Comparison of ENCODE assay signal across 18 cellular contexts in genomic region chr13:44432595-44432994, GRCh38. TPM values are rescaled to one million over a fixed set of nuclear protein-coding genes. Genes with fewer than 3 reads are reported as not detected.
A peak's percentile ranks its signal among the peaks of the same experiment; 100 is the strongest.
DNase-seq lines count a peak whose midpoint lies in the region; ATAC-seq and TF ChIP-seq lines count a peak whose summit lies in the region.
"Had no signal": no experiment of that assay in that cellular context is flagged by ENCODE, and none has a peak within 500 bp of the region (broad histone marks: within the 10 kb centered on the region; RNA-seq: fewer than 3 reads in every experiment).

No MANE protein-coding gene starts in this region.

- H3K27ac Mint-ChIP-seq in activated CD8-positive, alpha-beta memory T cell treated with anti-CD3 and anti-CD28 coated beads, Interleukin-2, amount 10 ng/mL, durations not matched to agents 7 days and 5 days: no peak overlapping the region
- H3K27ac Mint-ChIP-seq: activated naive CD8-positive, alpha-beta T cell treated with anti-CD3 and anti-CD28 coated beads, Interleukin-2, amount 10 ng/mL, durations not matched to agents 7 days and 5 days; natural killer cell treated with Interleukin-12 subunit alpha and Interleukin-12 subunit beta and Interleukin-15 and Interleukin-18, amount 100 ng/mL, for 72 hours had no signal

- no peaks in the 10 kb centered on the region for H3F3A ChIP-seq in PC-3 (ENCODE audit: low read length, unreplicated experiment)

- peaks cover 14% of the 10 kb centered on the region for H3K4me1 Mint-ChIP-seq in activated CD8-positive, alpha-beta memory T cell treated with anti-CD3 and anti-CD28 coated beads, Interleukin-2, amount 10 ng/mL, durations not matched to agents 7 days and 5 days

- H3K27me3 Mint-ChIP-seq in activated CD8-positive, alpha-beta memory T cell treated with anti-CD3 and anti-CD28 coated beads, Interleukin-2, amount 10 ng/mL, durations not matched to agents 7 days and 5 days: peaks cover 26% of the 10 kb centered on the region
- H3K27me3 Mint-ChIP-seq: natural killer cell treated with Interleukin-12 subunit alpha and Interleukin-12 subunit beta and Interleukin-15 and Interleukin-18, amount 100 ng/mL, for 72 hours had no signal

- H3K27ac ChIP-seq in PC-3 (ENCODE audit: low read length): peak overlapping the region; percentile 90
- H3K27ac ChIP-seq in coronary artery: peak overlapping the region; percentile 7 to 56
- no peak overlapping the region for H3K27ac ChIP-seq in mesenchymal stem cell (ENCODE audit: low read length, poor library complexity, severe bottlenecking)
- H3K27ac ChIP-seq in temporal lobe (ENCODE audit: low read depth, low read length): peak overlapping the region; percentile 50
- H3K27ac ChIP-seq: BLaER1 treated with 17β-estradiol and CSF1 and Interleukin-3, amounts not matched to agents 10 nM and 100 nM had no signal

- no peaks in the 10 kb centered on the region for H3K36me3 Mint-ChIP-seq in activated CD8-positive, alpha-beta memory T cell treated with anti-CD3 and anti-CD28 coated beads, Interleukin-2, amount 10 ng/mL, durations not matched to agents 7 days and 5 days
- H3K36me3 Mint-ChIP-seq: activated naive CD8-positive, alpha-beta T cell treated with anti-CD3 and anti-CD28 coated beads, Interleukin-2, amount 10 ng/mL, durations not matched to agents 7 days and 5 days; natural killer cell treated with Interleukin-12 subunit alpha and Interleukin-12 subunit beta and Interleukin-15 and Interleukin-18, amount 100 ng/mL, for 72 hours had no signal

- H4K8ac ChIP-seq in mesenchymal stem cell (ENCODE audit: low read length): no peak overlapping the region

- no peak overlapping the region for H4K91ac ChIP-seq in mesenchymal stem cell (ENCODE audit: low read length)

- H3K36me3 ChIP-seq in PC-3 (ENCODE audit: low read depth, low read length): peaks cover 30% of the 10 kb centered on the region
- peaks cover 7 to 45% of the 10 kb centered on the region in 2 experiments for H3K36me3 ChIP-seq in mesenchymal stem cell (ENCODE audit: control insufficient read depth in 1 of 2, insufficient read depth in 2 of 2, low read depth in 1 of 2, low read length in 2 of 2)

- H3K14ac ChIP-seq in mesenchymal stem cell (ENCODE audit: low read length in 2 of 2): no peak overlapping the region

- H3K9me2 ChIP-seq in PC-3 (replicated peaks; ENCODE audit: low read length): no peaks in the 10 kb centered on the region

- no TSS peak for BruUV-seq in PC-3 (replicated peaks; lab: Mats Ljungman, UMichigan)

- H2BK15ac ChIP-seq in mesenchymal stem cell (ENCODE audit: low read depth, poor library complexity, severe bottlenecking): no peak overlapping the region

- H3K27me3 ChIP-seq in PC-3 (ENCODE audit: low read length) (no peaks in the 10 kb centered on the region), mesenchymal stem cell (ENCODE audit: control insufficient read depth in 1 of 2, insufficient read depth in 1 of 2, low read length in 2 of 2) (no peaks in the 10 kb centered on the region)
- H3K27me3 ChIP-seq: BLaER1 treated with 17β-estradiol and CSF1 and Interleukin-3, amounts not matched to agents 10 nM and 100 nM had no signal

- H3K4me3 ChIP-seq in PC-3 (ENCODE audit: low read length): no peak overlapping the region
- H3K4me3 ChIP-seq in coronary artery: peak overlapping the region; percentile 87
- no peak overlapping the region for H3K4me3 ChIP-seq in mesenchymal stem cell (ENCODE audit: insufficient read depth in 1 of 2, low read depth in 1 of 2, low read length in 2 of 2)
- H3K4me3 ChIP-seq: BLaER1 treated with 17β-estradiol and CSF1 and Interleukin-3, amounts not matched to agents 10 nM and 100 nM; HAP-1 had no signal

- H3K4me2 ChIP-seq in PC-3 (ENCODE audit: low read length): no peak overlapping the region
- H3K4me2 ChIP-seq in mesenchymal stem cell (ENCODE audit: low read length, poor library complexity, severe bottlenecking): no peak overlapping the region

- H3K18ac ChIP-seq in mesenchymal stem cell (ENCODE audit: low read depth in 1 of 2, low read length in 2 of 2): no peak overlapping the region

- DNase-seq in PC-3 (no peak), coronary artery (ENCODE audit: low spot score) (no peak), mesenchymal stem cell (peak; percentile 42), NCI-H345 (lab: John Stamatoyannopoulos, UW) (no peak)
- DNase-seq in activated CD4-positive, alpha-beta T cell treated with anti-CD3 and anti-CD28 coated beads for 4 hours: no peak
- no peak for DNase-seq in activated effector memory CD4-positive, alpha-beta T cell treated with anti-CD3 and anti-CD28 coated beads, Interleukin-2, amount 50 U/mL, for 16 hours
- DNase-seq in activated CD8-positive, alpha-beta memory T cell treated with anti-CD3 and anti-CD28 coated beads, Interleukin-2, amount 10 ng/mL, durations not matched to agents 7 days and 5 days: no peak
- DNase-seq: activated naive CD8-positive, alpha-beta T cell treated with anti-CD3 and anti-CD28 coated beads, Interleukin-2, amount 10 ng/mL, durations not matched to agents 7 days and 5 days; activated T-cell treated with anti-CD3 and anti-CD28 coated beads, Interleukin-2, amount 50 U/mL, for 4 hours; DND-41; left ventricle myocardium superior; NCI-H1105; stimulated activated CD4-positive, alpha-beta T cell treated with anti-CD3 and anti-CD28 coated beads, Interleukin-4, amount 100 ng/mL, for 24 hours had no signal

- H3K79me1 ChIP-seq in mesenchymal stem cell (replicated peaks; ENCODE audit: low read length, poor library complexity, severe bottlenecking): peaks cover 7% of the 10 kb centered on the region

- WGBS in mesenchymal stem cell: 95% methylated on average over 6 of the region's 6 CpGs

- H2BK12ac ChIP-seq in mesenchymal stem cell (ENCODE audit: low read length in 2 of 2): no peak overlapping the region

- H2AK5ac ChIP-seq in mesenchymal stem cell (ENCODE audit: low read length, severe bottlenecking): peak overlapping the region; percentile 46

- H3K79me2 ChIP-seq in PC-3 (ENCODE audit: low read length): peaks cover 36% of the 10 kb centered on the region

- H3K4me1 ChIP-seq in PC-3 (ENCODE audit: insufficient read depth, low read length) (peaks cover 16% of the 10 kb centered on the region), mesenchymal stem cell (ENCODE audit: control insufficient read depth, insufficient read depth, low read depth, low read length) (peaks cover 9% of the 10 kb centered on the region)

- no peak overlapping the region for H3K4ac ChIP-seq in mesenchymal stem cell (ENCODE audit: low read depth in 1 of 2, low read length in 2 of 2)

- H3K9me3 Mint-ChIP-seq in activated CD8-positive, alpha-beta memory T cell treated with anti-CD3 and anti-CD28 coated beads, Interleukin-2, amount 10 ng/mL, durations not matched to agents 7 days and 5 days (ENCODE audit: low read depth): no peaks in the 10 kb centered on the region
- H3K9me3 Mint-ChIP-seq: activated naive CD8-positive, alpha-beta T cell treated with anti-CD3 and anti-CD28 coated beads, Interleukin-2, amount 10 ng/mL, durations not matched to agents 7 days and 5 days; activated T-cell treated with anti-CD3 and anti-CD28 coated beads, Interleukin-2, amount 50 U/mL, for 4 hours; natural killer cell treated with Interleukin-12 subunit alpha and Interleukin-12 subunit beta and Interleukin-15 and Interleukin-18, amount 100 ng/mL, for 72 hours had no signal

- H2BK120ac ChIP-seq in mesenchymal stem cell (ENCODE audit: low read depth, low read length): no peak overlapping the region

- intact Hi-C loops in PC-3 (cut with micrococcal nuclease): no loop called here

- CTCF ChIA-PET in PC-3 (lab: Charles Lee): no interaction called here
- CTCF ChIA-PET in activated CD8-positive, alpha-beta memory T cell treated with anti-CD3 and anti-CD28 coated beads, Interleukin-2, amount 10 ng/mL, durations not matched to agents 7 days and 5 days (lab: Charles Lee): interaction anchor here (0.9 kb wide), 1 partner anchor 527 kb away, joined by 3 read pairs; no protein-coding TSS in a partner anchor

- no peak for TF ChIP-seq CTCF in PC-3 (conservative IDR thresholded peaks at IDR 0.05; ENCODE audit: low read depth, low read length)
- no peak for TF ChIP-seq CTCF in coronary artery (IDR thresholded peaks at IDR 0.05)

- H2AFZ ChIP-seq in PC-3 (ENCODE audit: low read length) (no peak overlapping the region), mesenchymal stem cell (ENCODE audit: low read depth, low read length) (no peak overlapping the region)

- ATAC-seq in PC-3: no peak
- no peak for ATAC-seq in activated CD8-positive, alpha-beta memory T cell treated with anti-CD3 and anti-CD28 coated beads, Interleukin-2, amount 10 ng/mL, durations not matched to agents 7 days and 5 days
- ATAC-seq: activated T-cell treated with anti-CD3 and anti-CD28 coated beads, Interleukin-2, amount 50 U/mL, for 4 hours; left ventricle myocardium superior; natural killer cell treated with Interleukin-12 subunit alpha and Interleukin-12 subunit beta and Interleukin-15 and Interleukin-18, amount 100 ng/mL, for 72 hours had no signal

- no peak overlapping the region for H2BK5ac ChIP-seq in mesenchymal stem cell (ENCODE audit: low read depth, low read length, poor library complexity, severe bottlenecking)

- H3K23ac ChIP-seq in mesenchymal stem cell (ENCODE audit: low read length in 2 of 2): no peak overlapping the region

- POLR2A ChIA-PET in PC-3 (lab: Charles Lee; ENCODE audit: unreplicated experiment): no interaction called here

- no peak overlapping the region for H3K9ac ChIP-seq in PC-3 (ENCODE audit: low read length)
- no peak overlapping the region for H3K9ac ChIP-seq in mesenchymal stem cell (ENCODE audit: low read length)
- H3K9ac ChIP-seq: BLaER1 treated with 17β-estradiol and CSF1 and Interleukin-3, amounts not matched to agents 10 nM and 100 nM had no signal

- peaks cover 29% of the 10 kb centered on the region for H4K20me1 ChIP-seq in PC-3 (ENCODE audit: low read length)

- no peak overlapping the region for H3K4me3 Mint-ChIP-seq in activated CD8-positive, alpha-beta memory T cell treated with anti-CD3 and anti-CD28 coated beads, Interleukin-2, amount 10 ng/mL, durations not matched to agents 7 days and 5 days
- H3K4me3 Mint-ChIP-seq: activated naive CD8-positive, alpha-beta T cell treated with anti-CD3 and anti-CD28 coated beads, Interleukin-2, amount 10 ng/mL, durations not matched to agents 7 days and 5 days; activated T-cell treated with anti-CD3 and anti-CD28 coated beads, Interleukin-2, amount 50 U/mL, for 4 hours; natural killer cell treated with Interleukin-12 subunit alpha and Interleukin-12 subunit beta and Interleukin-15 and Interleukin-18, amount 100 ng/mL, for 72 hours had no signal

- H3K9me3 ChIP-seq in PC-3 (ENCODE audit: low read length) (no peaks in the 10 kb centered on the region), mesenchymal stem cell (ENCODE audit: control insufficient read depth, low read length) (peaks cover 2% of the 10 kb centered on the region)
- H3K9me3 ChIP-seq: HAP-1 had no signal

RNA-seq across cellular contexts. Expression of gene SERP2, which starts 59.0 kb away (rescaled TPM):
- total RNA-seq in PC-3 (2014; rRNA removed) (1.0 and 1.2 TPM in 2 replicates), temporal lobe (28.0 TPM)
- polyA plus RNA-seq in mesenchymal stem cell (2013, experiment 1 of 2): 3.4 TPM
- polyA plus RNA-seq in mesenchymal stem cell (2013, experiment 2 of 2): 3.5 TPM
- total RNA-seq in activated CD8-positive, alpha-beta memory T cell treated with anti-CD3 and anti-CD28 coated beads, Interleukin-2, amount 10 ng/mL, durations not matched to agents 7 days and 5 days: not detected
- total RNA-seq: SK-MEL-5 had no signal

Comparison
In these comparisons a context has a peak if more than half of its experiments do, and no peak if none do; other contexts are left out.
1. RNA of gene SERP2, which starts 59.0 kb away (total RNA-seq): 28.0 TPM in temporal lobe (single experiment); 1.0 to 1.2 TPM in PC-3 and not detected in activated CD8-positive, alpha-beta memory T cell treated with anti-CD3 and anti-CD28 coated beads, Interleukin-2, amount 10 ng/mL, durations not matched to agents 7 days and 5 days; every median in the first group is over 10 times any median in the second.